Comparison of ENCODE assay signal across 17 cellular contexts in the genomic region with DNA sequence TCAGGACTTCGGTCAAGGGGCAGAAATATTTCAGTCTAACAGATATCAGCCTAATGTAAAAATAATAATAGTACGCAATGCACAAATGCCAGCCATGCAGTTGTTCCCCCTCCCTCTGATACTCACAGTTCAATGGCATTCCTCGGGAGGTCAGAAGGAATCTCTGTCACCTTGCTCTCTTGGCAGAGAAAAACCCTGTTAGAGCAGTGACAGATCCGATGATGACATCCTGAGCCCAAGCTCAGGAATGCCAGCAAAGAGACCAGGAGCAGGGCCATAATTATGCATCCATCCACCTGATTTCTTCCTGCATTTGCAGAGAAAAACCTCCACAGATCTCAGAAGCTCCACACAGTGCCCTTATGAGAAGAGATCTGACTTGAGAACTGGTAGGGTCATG. TPM values are rescaled to one million over a fixed set of nuclear protein-coding genes. Genes with fewer than 3 reads are reported as not detected.
"Had no signal": no experiment of that assay in that cellular context is flagged by ENCODE, and none has a peak within 500 bp of the region (broad histone marks: within the 10 kb centered on the region; RNA-seq: fewer than 3 reads in every experiment).

A gene with protein sequence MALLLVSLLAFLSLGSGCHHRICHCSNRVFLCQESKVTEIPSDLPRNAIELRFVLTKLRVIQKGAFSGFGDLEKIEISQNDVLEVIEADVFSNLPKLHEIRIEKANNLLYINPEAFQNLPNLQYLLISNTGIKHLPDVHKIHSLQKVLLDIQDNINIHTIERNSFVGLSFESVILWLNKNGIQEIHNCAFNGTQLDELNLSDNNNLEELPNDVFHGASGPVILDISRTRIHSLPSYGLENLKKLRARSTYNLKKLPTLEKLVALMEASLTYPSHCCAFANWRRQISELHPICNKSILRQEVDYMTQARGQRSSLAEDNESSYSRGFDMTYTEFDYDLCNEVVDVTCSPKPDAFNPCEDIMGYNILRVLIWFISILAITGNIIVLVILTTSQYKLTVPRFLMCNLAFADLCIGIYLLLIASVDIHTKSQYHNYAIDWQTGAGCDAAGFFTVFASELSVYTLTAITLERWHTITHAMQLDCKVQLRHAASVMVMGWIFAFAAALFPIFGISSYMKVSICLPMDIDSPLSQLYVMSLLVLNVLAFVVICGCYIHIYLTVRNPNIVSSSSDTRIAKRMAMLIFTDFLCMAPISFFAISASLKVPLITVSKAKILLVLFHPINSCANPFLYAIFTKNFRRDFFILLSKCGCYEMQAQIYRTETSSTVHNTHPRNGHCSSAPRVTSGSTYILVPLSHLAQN (minus strand): TSS at position 376 of the 400 bp plus-strand sequence. CDS start 98 bp downstream, at position 278.

- H3K27me3 Mint-ChIP-seq: activated CD8-positive, alpha-beta T cell treated with anti-CD3 and anti-CD28 coated beads for 36 hours; activated naive CD8-positive, alpha-beta T cell; stimulated activated memory B cell treated with anti-CD40 and anti-IgM and Interleukin-4, amounts not matched to agents 10 μg/mL and 1 μg/mL and 100 μg/mL, for 72 hours; T-helper 17 cell had no signal

- H3K27ac ChIP-seq: gastrocnemius medialis, thyroid gland, uterus had no signal

- H3K27me3 ChIP-seq: gastrocnemius medialis, thyroid gland, uterus had no signal

- H3K4me1 Mint-ChIP-seq: neural crest cell; stimulated activated memory B cell treated with anti-CD40 and anti-IgM and Interleukin-4, amounts not matched to agents 10 μg/mL and 1 μg/mL and 100 μg/mL, for 72 hours; T-helper 17 cell had no signal

- DNase-seq: activated CD4-positive, alpha-beta T cell treated with anti-CD3 and anti-CD28 coated beads for 48 hours; activated CD8-positive, alpha-beta T cell treated with anti-CD3 and anti-CD28 coated beads for 36 hours; activated gamma-delta T cell; activated T-cell treated with anti-CD3 and anti-CD28 coated beads, Interleukin-2, amount 50 U/mL, for 4 hours; erythroblast; gastrocnemius medialis; mesenchymal stem cell; T-helper 17 cell; thyroid gland; uterus had no signal

- H3K36me3 Mint-ChIP-seq: activated naive CD8-positive, alpha-beta T cell; stimulated activated memory B cell treated with anti-CD40 and anti-IgM and Interleukin-4, amounts not matched to agents 10 μg/mL and 1 μg/mL and 100 μg/mL, for 72 hours had no signal

- H3K27ac Mint-ChIP-seq: activated CD8-positive, alpha-beta T cell treated with anti-CD3 and anti-CD28 coated beads for 36 hours; activated naive CD8-positive, alpha-beta T cell; stimulated activated memory B cell treated with anti-CD40 and anti-IgM and Interleukin-4, amounts not matched to agents 10 μg/mL and 1 μg/mL and 100 μg/mL, for 72 hours; T-helper 17 cell had no signal

- H3K36me3 ChIP-seq: gastrocnemius medialis, thyroid gland, uterus had no signal

- H3K4me1 ChIP-seq: gastrocnemius medialis, thyroid gland, uterus had no signal

- H3K4me3 ChIP-seq: gastrocnemius medialis, thyroid gland, uterus had no signal

- ATAC-seq: activated CD8-positive, alpha-beta T cell treated with anti-CD3 and anti-CD28 coated beads for 36 hours; activated T-cell treated with anti-CD3 and anti-CD28 coated beads, Interleukin-2, amount 50 U/mL, for 4 hours; gastrocnemius medialis; stimulated activated memory B cell treated with anti-CD40 and anti-IgM and Interleukin-4, amounts not matched to agents 10 μg/mL and 1 μg/mL and 100 μg/mL, for 72 hours; T-helper 17 cell had no signal

- H3K4me3 Mint-ChIP-seq: activated CD8-positive, alpha-beta T cell treated with anti-CD3 and anti-CD28 coated beads for 36 hours; activated naive CD8-positive, alpha-beta T cell; activated T-cell treated with anti-CD3 and anti-CD28 coated beads, Interleukin-2, amount 50 U/mL, for 4 hours; neural crest cell; stimulated activated memory B cell treated with anti-CD40 and anti-IgM and Interleukin-4, amounts not matched to agents 10 μg/mL and 1 μg/mL and 100 μg/mL, for 72 hours; T-helper 17 cell had no signal

- H3K9me3 ChIP-seq: gastrocnemius medialis, thyroid gland, uterus had no signal

- H3K9me3 Mint-ChIP-seq: activated CD8-positive, alpha-beta T cell treated with anti-CD3 and anti-CD28 coated beads for 36 hours; neural crest cell had no signal

RNA-seq across cellular contexts. Expression of the gene that starts here (rescaled TPM):
- total RNA-seq: activated CD8-positive, alpha-beta T cell treated with anti-CD3 and anti-CD28 coated beads for 36 hours; activated T-cell treated with anti-CD3 and anti-CD28 coated beads, Interleukin-2, amount 50 U/mL, for 4 hours; dermis microvascular lymphatic vessel endothelial cell; gastrocnemius medialis; liver; neural crest cell; osteocyte; T-helper 17 cell; uterus had no signal
- polyA plus RNA-seq: keratinocyte, liver had no signal
